8 cellular contexts compared by ENCODE assay signal in the genomic region with DNA sequence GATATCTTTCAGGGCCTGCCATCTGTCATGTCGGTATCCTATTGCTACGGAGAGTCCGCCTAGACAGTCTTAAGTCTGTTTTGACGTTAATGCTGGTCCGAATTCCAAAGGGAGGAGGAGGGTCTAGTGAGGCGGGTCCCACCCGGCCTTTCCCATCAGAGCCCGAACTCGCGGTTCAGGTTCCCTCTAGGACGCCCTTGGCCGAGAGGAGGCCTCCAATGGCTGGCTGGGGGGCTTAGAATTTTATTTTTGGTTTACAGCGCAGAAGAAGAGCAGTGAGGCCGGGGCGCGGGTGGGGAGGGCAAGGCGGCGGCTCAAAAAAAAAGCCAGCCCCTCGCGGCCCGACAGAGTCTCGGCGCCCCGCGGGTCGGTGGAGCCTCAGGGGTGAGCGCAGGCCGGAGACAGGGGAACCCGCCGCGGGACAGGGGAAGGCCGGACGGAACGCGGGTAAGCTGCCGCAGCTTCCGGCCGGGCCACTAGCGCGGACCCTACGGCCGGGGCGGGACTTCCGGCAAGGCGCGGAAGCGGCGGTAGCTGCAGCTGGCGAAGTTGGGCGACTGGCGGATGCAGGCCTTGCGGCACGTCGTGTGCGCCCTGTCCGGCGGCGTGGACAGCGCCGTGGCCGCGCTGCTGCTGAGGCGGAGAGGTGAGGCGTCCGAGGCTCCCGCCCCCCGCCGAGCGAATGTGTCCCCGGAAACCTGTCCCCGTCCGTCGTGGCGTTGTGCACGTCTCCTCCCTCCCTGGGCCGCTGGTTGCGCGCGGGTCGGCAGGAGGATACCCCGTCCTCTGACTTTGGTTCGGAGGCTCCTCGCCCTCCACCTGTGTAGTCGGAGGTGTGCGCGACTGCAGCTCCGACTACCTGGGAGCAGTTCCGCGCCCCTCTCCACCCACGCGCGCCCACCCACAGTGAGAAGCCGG. TPM values are rescaled to one million over a fixed set of nuclear protein-coding genes. Genes with fewer than 3 reads are reported as not detected.
DNase-seq lines count a peak whose midpoint lies in the region; ATAC-seq and TF ChIP-seq lines count a peak whose summit lies in the region.

A gene with protein sequence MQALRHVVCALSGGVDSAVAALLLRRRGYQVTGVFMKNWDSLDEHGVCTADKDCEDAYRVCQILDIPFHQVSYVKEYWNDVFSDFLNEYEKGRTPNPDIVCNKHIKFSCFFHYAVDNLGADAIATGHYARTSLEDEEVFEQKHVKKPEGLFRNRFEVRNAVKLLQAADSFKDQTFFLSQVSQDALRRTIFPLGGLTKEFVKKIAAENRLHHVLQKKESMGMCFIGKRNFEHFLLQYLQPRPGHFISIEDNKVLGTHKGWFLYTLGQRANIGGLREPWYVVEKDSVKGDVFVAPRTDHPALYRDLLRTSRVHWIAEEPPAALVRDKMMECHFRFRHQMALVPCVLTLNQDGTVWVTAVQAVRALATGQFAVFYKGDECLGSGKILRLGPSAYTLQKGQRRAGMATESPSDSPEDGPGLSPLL (plus strand): TSS at position 514 of the 918 bp plus-strand sequence. CDS start 51 bp downstream, at position 565.

- H3K27ac ChIP-seq in coronary artery, result peak within 1 kb of the TSS; percentile 86 to 92

- DNase-seq in A172 (ENCODE audit: low spot score), result peak; percentile 57
- peak; percentile 47 for DNase-seq in NCI-H510A (lab: John Stamatoyannopoulos, UW)
- DNase-seq in activated CD4-positive, alpha-beta T cell treated with anti-CD3 and anti-CD28 coated beads for 48 hours, result peak; percentile 81
- peak; percentile 86 for DNase-seq in coronary artery (ENCODE audit: low spot score)
- DNase-seq in left kidney (ENCODE audit: low read depth, low spot score), result peak; percentile 96
- DNase-seq in stimulated activated CD4-positive, alpha-beta T cell treated with anti-CD3 and anti-CD28 coated beads, Interleukin-1b, Interleukin-23, amount 100 ng/mL, for 48 hours, result peak; percentile 74

- H3K4me3 ChIP-seq in coronary artery, result peak within 1 kb of the TSS; percentile 98

- no peak for TF ChIP-seq CTCF in coronary artery (IDR thresholded peaks at IDR 0.05)

- peak; percentile 73 for ATAC-seq in GM18517 (IDR thresholded peaks at IDR 0.05; ENCODE audit: unreplicated experiment)
- peak; percentile 64 for ATAC-seq in HG03095 (IDR thresholded peaks at IDR 0.05; ENCODE audit: unreplicated experiment)

RNA-seq across cellular contexts. Expression of the gene that starts here (rescaled TPM):
- 20.6 and 33.6 TPM in 2 replicates for total RNA-seq in A172 (2014; rRNA removed; shearing (Covaris generic))

Comparison
In these comparisons a context has a peak if more than half of its experiments do, and no peak if none do; other contexts are left out.
1. Peak in every context shown above with its lines: DNase-seq, ATAC-seq, H3K4me3 ChIP-seq and H3K27ac ChIP-seq.